Comparison of ENCODE assay signal across 26 cellular contexts in the genomic region with DNA sequence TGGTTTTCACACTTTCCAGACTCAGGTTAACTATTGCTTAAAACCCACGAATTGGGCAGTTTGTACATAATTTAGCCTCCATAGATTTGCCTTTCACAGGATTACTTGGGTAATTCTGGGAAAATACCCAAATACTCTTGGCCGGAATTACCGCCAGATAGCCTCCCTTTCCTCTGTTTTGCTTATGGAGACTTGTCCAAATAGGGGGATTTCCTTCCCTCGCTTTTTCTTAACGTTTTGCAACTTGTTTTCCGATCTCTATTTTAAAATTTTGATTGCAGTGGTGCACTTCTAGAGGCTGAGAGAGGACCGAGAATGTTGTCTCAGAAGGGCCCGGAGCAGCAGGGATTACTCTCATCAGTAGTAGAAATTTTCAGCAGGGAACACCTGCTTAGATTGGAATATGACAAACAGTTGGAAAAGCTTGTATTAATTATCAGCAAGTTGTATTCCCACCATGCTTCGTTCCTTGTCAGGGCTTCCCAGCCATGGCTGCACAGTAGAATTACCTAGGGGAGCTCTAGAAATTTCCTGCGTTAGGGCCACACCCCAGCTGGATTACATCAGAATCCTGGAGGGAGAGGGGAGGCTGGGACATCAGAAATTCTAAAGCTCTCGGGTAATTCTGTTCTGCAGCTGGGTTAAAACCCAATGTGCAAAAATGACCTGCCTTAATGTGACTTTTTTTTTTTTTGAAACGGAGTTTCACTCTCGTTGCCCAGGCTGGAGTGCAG.
DNase-seq lines count a peak whose midpoint lies in the region; ATAC-seq and TF ChIP-seq lines count a peak whose summit lies in the region.
"Had no signal": no experiment of that assay in that cellular context is flagged by ENCODE, and none has a peak within 500 bp of the region (broad histone marks: within the 10 kb centered on the region; RNA-seq: fewer than 3 reads in every experiment).

No MANE protein-coding gene starts in this region.

- ATAC-seq in gastroesophageal sphincter: peak; percentile 48
- no peak for ATAC-seq in activated CD4-positive, CD25-positive, alpha-beta regulatory T cell treated with anti-CD3 and anti-CD28 coated beads, Interleukin-2, amount 50 U/mL, for 24 hours
- ATAC-seq in GM19455 (IDR thresholded peaks at IDR 0.05; ENCODE audit: unreplicated experiment): no peak
- ATAC-seq in left lobe of liver: no peak
- ATAC-seq: stimulated activated naive CD8-positive, alpha-beta T cell treated with anti-CD3 and anti-CD28 coated beads, Interleukin-15, Interleukin-2, amounts not matched to agents 100 U/mL and 50 U/mL, for 24 hours had no signal

- H3K36me3 Mint-ChIP-seq in nephron progenitor cell (ENCODE audit: low read depth): no peaks in the 10 kb centered on the region
- H3K36me3 Mint-ChIP-seq: CD4-positive, CD25-positive, alpha-beta regulatory T cell had no signal

- DNase-seq in colonic mucosa (peak; percentile 48), nephron progenitor cell (no peak), tibial artery (no peak), HuH-7.5 (ENCODE audit: low spot score) (no peak), left lobe of liver (ENCODE audit: low spot score) (no peak)
- DNase-seq: activated naive CD4-positive, alpha-beta T cell treated with anti-CD3 and anti-CD28 coated beads, Interleukin-2, amount 50 U/mL, for 16 hours; CD4-positive, CD25-positive, alpha-beta regulatory T cell; central memory CD4-positive, alpha-beta T cell; EL; foreskin fibroblast; HCEC 1CT; hippocampal formation; mammary epithelial cell; naive B cell; NCI-H1417; NCI-H2081 treated with DMSO at 0.1 percent for 48 hours; NCI-H446; stimulated activated CD4-positive, alpha-beta T cell treated with anti-CD3 and anti-CD28 coated beads, Interleukin-4, amount 100 ng/mL, for 4 hours; stimulated activated naive CD8-positive, alpha-beta T cell treated with anti-CD3 and anti-CD28 coated beads, Interleukin-15, Interleukin-2, amounts not matched to agents 100 U/mL and 50 U/mL, for 24 hours had no signal

- peak overlapping the region; percentile 83 to 95 for H3K9ac ChIP-seq in colonic mucosa (ENCODE audit: low read depth in 2 of 2, low read length in 2 of 2)

- 16 to 38% methylated on average over 10 to 11 of the region's 13 CpGs for WGBS in gastroesophageal sphincter (ENCODE audit: low coverage in 1 of 2), 2 donors

- peak overlapping the region; percentile 59 for H3K4me3 ChIP-seq in colonic mucosa
- H3K4me3 ChIP-seq in gastroesophageal sphincter: peak overlapping the region; percentile 63 to 77
- H3K4me3 ChIP-seq in tibial artery: peak overlapping the region; percentile 60 to 61

- H3K36me3 ChIP-seq in colonic mucosa (no peaks in the 10 kb centered on the region), gastroesophageal sphincter (no peaks in the 10 kb centered on the region), tibial artery (no peaks in the 10 kb centered on the region)
- H3K36me3 ChIP-seq: upper lobe of left lung had no signal

- intact Hi-C loops in colonic mucosa (cut with DNase I) (loop anchor here (10.0 kb wide), 1 partner anchor 147 kb away; no protein-coding TSS in a partner anchor), tibial artery (cut with DNase I; ENCODE audit: low total_unique reads) (no loop called here)

- no peak overlapping the region for H3K27ac Mint-ChIP-seq in nephron progenitor cell
- H3K27ac Mint-ChIP-seq: activated T-helper 1 cell treated with anti-CD3 and anti-CD28 coated beads, Interleukin-12 subunit alpha, Interleukin-12 subunit beta, Interleukin-2, Interleukin-4 antibody, amounts not matched to agents 30 ng/mL and 10 ng/mL and 1 ng/mL, durations not matched to agents 14 hours and 24 hours and 36 hours; CD4-positive, CD25-positive, alpha-beta regulatory T cell; naive B cell; T-helper 2 cell treated with Interferon-gamma antibody and Interleukin-4, amounts not matched to agents 5 μg/mL and 100 μg/mL, for 36 hours had no signal

- peaks cover 59% of the 10 kb centered on the region for H3K27me3 Mint-ChIP-seq in nephron progenitor cell (ENCODE audit: low read depth, poor library complexity)

- H3K27ac ChIP-seq in colonic mucosa (peak overlapping the region; percentile 76), gastroesophageal sphincter (peak overlapping the region; percentile 85 to 95 (median 88)), tibial artery (peak overlapping the region; percentile 82 to 83)
- H3K27ac ChIP-seq: upper lobe of left lung, VCaP had no signal

- no peak for TF ChIP-seq POLR2A in gastroesophageal sphincter (IDR thresholded peaks at IDR 0.05)

- peaks cover 7% of the 10 kb centered on the region for H3K9me3 Mint-ChIP-seq in nephron progenitor cell
- H3K9me3 Mint-ChIP-seq: activated T-helper 1 cell treated with anti-CD3 and anti-CD28 coated beads, Interleukin-12 subunit alpha, Interleukin-12 subunit beta, Interleukin-2, Interleukin-4 antibody, amounts not matched to agents 30 ng/mL and 10 ng/mL and 1 ng/mL, durations not matched to agents 14 hours and 24 hours and 36 hours; T-helper 2 cell treated with Interferon-gamma antibody and Interleukin-4, amounts not matched to agents 5 μg/mL and 100 μg/mL, for 36 hours had no signal

- H3K4me3 Mint-ChIP-seq in nephron progenitor cell: peak overlapping the region; percentile 80
- H3K4me3 Mint-ChIP-seq: activated T-helper 1 cell treated with anti-CD3 and anti-CD28 coated beads, Interleukin-12 subunit alpha, Interleukin-12 subunit beta, Interleukin-2, Interleukin-4 antibody, amounts not matched to agents 30 ng/mL and 10 ng/mL and 1 ng/mL, durations not matched to agents 14 hours and 24 hours and 36 hours; naive B cell; T-helper 2 cell treated with Interferon-gamma antibody and Interleukin-4, amounts not matched to agents 5 μg/mL and 100 μg/mL, for 36 hours had no signal

- H3K4me1 ChIP-seq in colonic mucosa: no peaks in the 10 kb centered on the region
- peaks cover 0 to 30% (median 3%) of the 10 kb centered on the region in 3 donors for H3K4me1 ChIP-seq in gastroesophageal sphincter
- H3K4me1 ChIP-seq in tibial artery: peaks cover 0 to 26% (median 14%) of the 10 kb centered on the region in 4 donors

- H3K4me1 Mint-ChIP-seq in nephron progenitor cell: peaks cover 13% of the 10 kb centered on the region
- H3K4me1 Mint-ChIP-seq: CD4-positive, CD25-positive, alpha-beta regulatory T cell; naive B cell had no signal

- TF ChIP-seq CTCF in colonic mucosa (IDR thresholded peaks at IDR 0.05) (no peak), gastroesophageal sphincter (IDR thresholded peaks at IDR 0.05) (no peak), nephron progenitor cell (IDR thresholded peaks at IDR 0.05) (no peak), tibial artery (IDR thresholded peaks at IDR 0.05) (no peak)

- peaks cover 6% of the 10 kb centered on the region for H3K27me3 ChIP-seq in colonic mucosa
- peaks cover 18% of the 10 kb centered on the region for H3K27me3 ChIP-seq in gastroesophageal sphincter
- peaks cover 0 to 2% of the 10 kb centered on the region in 2 donors for H3K27me3 ChIP-seq in tibial artery

- H3K9me3 ChIP-seq in colonic mucosa: no peaks in the 10 kb centered on the region
- no peaks in the 10 kb centered on the region for H3K9me3 ChIP-seq in gastroesophageal sphincter
- no peaks in the 10 kb centered on the region for H3K9me3 ChIP-seq in tibial artery
- H3K9me3 ChIP-seq: upper lobe of left lung had no signal

- no peak for TF ChIP-seq EP300 in gastroesophageal sphincter (IDR thresholded peaks at IDR 0.05)
